5 cellular contexts compared by ENCODE assay signal in genomic region chr20:1608678-1609347, GRCh38. TPM values are rescaled to one million over a fixed set of nuclear protein-coding genes. Genes with fewer than 3 reads are reported as not detected.
"Had no signal": no experiment of that assay in that cellular context is flagged by ENCODE, and none has a peak within 500 bp of the region (broad histone marks: within the 10 kb centered on the region; RNA-seq: fewer than 3 reads in every experiment).

No MANE protein-coding gene starts in this region.

RNA-seq across cellular contexts. Expression of gene SIRPB1, which starts 11.0 kb away (rescaled TPM):
- total RNA-seq: K562, SJSA1 had no signal
- polyA plus RNA-seq: K562 had no signal

RNA-seq across cellular contexts. Expression of gene SIRPG, which starts 48.8 kb away (rescaled TPM):
- total RNA-seq: K562, Right ventricle myocardium superior, SJSA1 had no signal
- polyA plus RNA-seq: K562, SK-N-SH had no signal

RNA-seq across cellular contexts. Expression of gene SIRPD, which starts 51.3 kb away (rescaled TPM):
- total RNA-seq: K562, M059J, Right ventricle myocardium superior, SJSA1 had no signal
- polyA plus RNA-seq: K562, SK-N-SH had no signal
